ENCODE assay signal across 17 cellular contexts in genomic region chr11:118705796-118706545, GRCh38. TPM values are rescaled to one million over a fixed set of nuclear protein-coding genes. Genes with fewer than 3 reads are reported as not detected.
DNase-seq lines count a peak whose midpoint lies in the region; ATAC-seq and TF ChIP-seq lines count a peak whose summit lies in the region.
"Had no signal": no experiment of that assay in that cellular context is flagged by ENCODE, and none has a peak within 500 bp of the region (broad histone marks: within the 10 kb centered on the region; RNA-seq: fewer than 3 reads in every experiment).

No MANE protein-coding gene starts in this region.

- H3K79me2 ChIP-seq in mesendoderm (ENCODE audit: control insufficient read depth, insufficient read depth, low read length) = no peaks in the 10 kb centered on the region

- H2AK5ac ChIP-seq in mesendoderm (ENCODE audit: low read length) = no peak overlapping the region

- H3K9ac ChIP-seq in BLaER1 (no peak overlapping the region), mesendoderm (ENCODE audit: low read length) (no peak overlapping the region)

- TF ChIP-seq POLR2A in heart left ventricle (IDR thresholded peaks at IDR 0.05) = no peak

- H3K27ac ChIP-seq in BLaER1 = peak overlapping the region; percentile 39; the same call in 1 of the 2 replicates
- H3K27ac ChIP-seq in angular gyrus (ENCODE audit: low read depth, low read length) = peak overlapping the region; percentile 84
- no peak overlapping the region for H3K27ac ChIP-seq in mesendoderm (ENCODE audit: low read depth, low read length)
- no peak overlapping the region for H3K27ac ChIP-seq in heart left ventricle
- H3K27ac ChIP-seq: HL-60, PC-9, right atrium auricular region had no signal

- peak overlapping the region; percentile 77 for H3K4me2 ChIP-seq in BLaER1
- H3K4me2 ChIP-seq in mesendoderm (ENCODE audit: low read length) = no peak overlapping the region
- H3K4me2 ChIP-seq: PC-9 had no signal

- H3K56ac ChIP-seq in mesendoderm (ENCODE audit: low read length) = peak overlapping the region; percentile 39

- no peak overlapping the region for H3K23ac ChIP-seq in mesendoderm (ENCODE audit: low read length)

- H3K36me3 ChIP-seq in BLaER1 (no peaks in the 10 kb centered on the region), mesendoderm (ENCODE audit: control insufficient read depth, insufficient read depth, low read length) (no peaks in the 10 kb centered on the region), heart left ventricle (no peaks in the 10 kb centered on the region)
- H3K36me3 ChIP-seq: right atrium auricular region had no signal

- no peaks in the 10 kb centered on the region for H3K79me1 ChIP-seq in mesendoderm (ENCODE audit: low read length)

- no peak overlapping the region for H2BK15ac ChIP-seq in mesendoderm (replicated peaks; ENCODE audit: low read depth)

- H3K4me3 ChIP-seq in BLaER1 = no peak overlapping the region
- no peak overlapping the region for H3K4me3 ChIP-seq in mesendoderm (ENCODE audit: low read length)
- no peak overlapping the region for H3K4me3 ChIP-seq in heart left ventricle
- H3K4me3 ChIP-seq: PC-9, right atrium auricular region had no signal

- no peak overlapping the region for H2BK120ac ChIP-seq in mesendoderm (ENCODE audit: low read depth, low read length)

- H3K27me3 ChIP-seq in BLaER1 = no peaks in the 10 kb centered on the region
- H3K27me3 ChIP-seq in mesendoderm (ENCODE audit: insufficient read depth, low read length, poor library complexity) = no peaks in the 10 kb centered on the region
- H3K27me3 ChIP-seq in heart left ventricle = no peaks in the 10 kb centered on the region
- H3K27me3 ChIP-seq: right atrium auricular region had no signal

- DNase-seq in G401 (ENCODE audit: low spot score) = peak; percentile 47
- peak; percentile 37 for DNase-seq in mesendoderm
- no peak for DNase-seq in heart left ventricle
- DNase-seq: COR-L47, PC-9 had no signal

- no peak for TF ChIP-seq CTCF in heart left ventricle (IDR thresholded peaks at IDR 0.05)

- no peak overlapping the region for H3K18ac ChIP-seq in mesendoderm (ENCODE audit: low read length)

- H2BK5ac ChIP-seq in mesendoderm (ENCODE audit: low read length) = no peak overlapping the region

- no peak overlapping the region for H4K8ac ChIP-seq in mesendoderm (ENCODE audit: low read depth, low read length)

- peaks cover 39% of the 10 kb centered on the region for H3K4me1 ChIP-seq in BLaER1
- H3K4me1 ChIP-seq in mesendoderm (ENCODE audit: control insufficient read depth, low read depth, low read length) = no peaks in the 10 kb centered on the region
- peaks cover 0 to 18% (median 0%) of the 10 kb centered on the region in 12 donors for H3K4me1 ChIP-seq in heart left ventricle
- H3K4me1 ChIP-seq: right atrium auricular region had no signal

- intact Hi-C loops in heart left ventricle (cut with DNase I) = no loop called here

- no CpG with 5 or more reads among the region's 12 CpGs for WGBS in mesendoderm (ENCODE audit: extremely low coverage, insufficient coverage, low lambda C conversion rate)
- WGBS in heart left ventricle, 4 donors = 63 to 73% (median 67%) methylated on average over 12 of the region's 12 CpGs

- ATAC-seq in heart left ventricle (no peak), HG03460 (IDR thresholded peaks at IDR 0.05; ENCODE audit: unreplicated experiment) (no peak), GM19452 (IDR thresholded peaks at IDR 0.05; ENCODE audit: unreplicated experiment) (no peak), GM21447 (IDR thresholded peaks at IDR 0.05; ENCODE audit: unreplicated experiment) (no peak)

- H3K9me3 ChIP-seq in BLaER1 (peaks cover under 1% of the 10 kb centered on the region; the same call in 1 of the 2 replicates), heart left ventricle (no peaks in the 10 kb centered on the region)
- H3K9me3 ChIP-seq: right atrium auricular region had no signal

- in situ Hi-C loops in G401 (cut with HindIII; ENCODE audit: low sequenced_read_pairs) = no loop called here

- no peaks in the 10 kb centered on the region for H4K20me1 ChIP-seq in BLaER1

- H3K4ac ChIP-seq in mesendoderm (ENCODE audit: low read depth, low read length) = no peak overlapping the region

- H4K5ac ChIP-seq in mesendoderm (ENCODE audit: low read length) = no peak overlapping the region

RNA-seq across cellular contexts. Expression of gene TREH, which starts 26.5 kb away (rescaled TPM):
- total RNA-seq in G401 (2014; rRNA removed; shearing (Covaris generic)) = not detected in 2 replicates
- not detected for polyA plus RNA-seq in mesendoderm (2013, experiment 1 of 2)
- polyA plus RNA-seq in mesendoderm (2013, experiment 2 of 2) = not detected
- not detected for total RNA-seq in heart left ventricle
- polyA plus RNA-seq in heart left ventricle = 1 to 10 TPM in 1 of 2 donors, under 1 TPM in 1; 0.17 to 1.7 TPM
- total RNA-seq: activated CD8-positive, alpha-beta T cell treated with anti-CD3 and anti-CD28 coated beads for 36 hours; activated naive CD4-positive, alpha-beta T cell treated with anti-CD3 and anti-CD28 coated beads for 36 hours; dermis microvascular lymphatic vessel endothelial cell; mononuclear cell; PC-9; right atrium auricular region; T-helper 2 cell treated with Interferon-gamma antibody and Interleukin-4, amounts not matched to agents 100 ng/mL and 5 ng/mL, for 36 hours had no signal

Comparison
In these comparisons a context has a peak if more than half of its experiments do, and no peak if none do; other contexts are left out.
1. H3K27ac ChIP-seq: peak in BLaER1 (single experiment) and angular gyrus (single experiment); none in mesendoderm (single experiment) and heart left ventricle (0 of 12).
2. DNase-seq: peak in G401 (single experiment) and mesendoderm (single experiment); none in heart left ventricle (0 of 5).